In genomic region chr20:63740070-63740500, GRCh38 we compare ENCODE assay signal across 8 cellular contexts. TPM values are rescaled to one million over a fixed set of nuclear protein-coding genes. Genes with fewer than 3 reads are reported as not detected.
DNase-seq lines count a peak whose midpoint lies in the region; TF ChIP-seq lines count a peak whose summit lies in the region.

No MANE protein-coding gene starts in this region.

- WGBS in esophagus, 2 donors: 1% methylated on average over 43 to 65 of the region's 65 CpGs

- TF ChIP-seq EP300 in Ishikawa (IDR thresholded peaks at IDR 0.05; ENCODE audit: borderline replicate concordance): no peak

- no peaks in the 10 kb centered on the region for H3K9me3 Mint-ChIP-seq in activated CD4-positive, alpha-beta memory T cell treated with anti-CD3 and anti-CD28 coated beads for 36 hours

- H3K9me3 ChIP-seq in esophagus (ENCODE audit: control insufficient read depth in 2 of 2, insufficient read depth in 1 of 2, low read depth in 1 of 2, low read length in 1 of 2): no peaks in the 10 kb centered on the region
- H3K9me3 ChIP-seq in mucosa of rectum (ENCODE audit: control insufficient read depth in 2 of 2, low read length in 2 of 2): no peaks in the 10 kb centered on the region
- no peaks in the 10 kb centered on the region for H3K9me3 ChIP-seq in vagina

- peaks cover 5% of the 10 kb centered on the region for H3K36me3 Mint-ChIP-seq in activated CD4-positive, alpha-beta memory T cell treated with anti-CD3 and anti-CD28 coated beads for 36 hours

- CTCF ChIA-PET in activated CD4-positive, alpha-beta memory T cell treated with anti-CD3 and anti-CD28 coated beads for 36 hours (lab: Charles Lee): interaction anchor here (0.9 to 1.5 kb wide), 3 partner anchors 10 to 33 kb away, joined by 4 to 14 read pairs (median 4); partner anchors contain the start of genes ARFRP1 and ZGPAT

- H3K4me3 Mint-ChIP-seq in activated CD4-positive, alpha-beta memory T cell treated with anti-CD3 and anti-CD28 coated beads for 36 hours: peak overlapping the region; percentile 64

- H3K9ac ChIP-seq in mucosa of rectum (ENCODE audit: low read depth in 1 of 2, low read length in 2 of 2): peak overlapping the region; percentile 56 to 78

- TF ChIP-seq POLR2A in vagina (IDR thresholded peaks at IDR 0.05): no peak

- no peak for TF ChIP-seq RAD21 in Ishikawa (IDR thresholded peaks at IDR 0.05; ENCODE audit: low read depth)

- H3K4me1 ChIP-seq in esophagus (ENCODE audit: control insufficient read depth in 2 of 2, insufficient read depth in 2 of 2, low read length in 1 of 2) (peaks cover 6 to 26% of the 10 kb centered on the region in 2 donors), mucosa of rectum (ENCODE audit: control insufficient read depth in 2 of 2, insufficient read depth in 2 of 2, low read length in 2 of 2) (peaks cover 37 to 39% of the 10 kb centered on the region in 2 donors), vagina (peaks cover 50% of the 10 kb centered on the region)

- H3K27ac ChIP-seq in esophagus (ENCODE audit: low read depth in 2 of 2, low read length in 1 of 2) (peak overlapping the region; percentile 93 to 96), mucosa of rectum (ENCODE audit: low read depth in 2 of 2, low read length in 2 of 2) (peak overlapping the region; percentile 89 to 92), vagina (peak overlapping the region; percentile 84)

- H3K4me3 ChIP-seq in esophagus (ENCODE audit: low read depth in 1 of 2, low read length in 2 of 2) (peak overlapping the region; percentile 63 to 74), mucosa of rectum (ENCODE audit: low read length in 2 of 2) (peak overlapping the region; percentile 69 to 75), vagina (peak overlapping the region; percentile 54 to 85)

- no peak for TF ChIP-seq CTCF in vagina (IDR thresholded peaks at IDR 0.05)

- DNase-seq in NOMO-1 (lab: John Stamatoyannopoulos, UW; ENCODE audit: unreplicated experiment in 2 of 2) (peak; percentile 13 to 23), NOMO-1 treated with dmso at 0.1 percent for 144 hours (lab: John Stamatoyannopoulos, UW; ENCODE audit: unreplicated experiment) (no peak), vagina (ENCODE audit: extremely low spot score in 2 of 2) (no peak), superior temporal gyrus (ENCODE audit: extremely low spot score) (no peak)
- peak; percentile 59 for DNase-seq in activated CD4-positive, alpha-beta memory T cell treated with anti-CD3 and anti-CD28 coated beads for 36 hours

- H3K27ac Mint-ChIP-seq in activated CD4-positive, alpha-beta memory T cell treated with anti-CD3 and anti-CD28 coated beads for 36 hours: no peak overlapping the region

- H3K36me3 ChIP-seq in esophagus (ENCODE audit: control insufficient read depth in 2 of 2, insufficient read depth in 2 of 2, low read length in 1 of 2) (peaks cover 0 to 19% of the 10 kb centered on the region in 2 donors), mucosa of rectum (ENCODE audit: control insufficient read depth in 2 of 2, insufficient read depth in 2 of 2, low read length in 2 of 2) (peaks cover 0 to 7% of the 10 kb centered on the region in 2 donors), vagina (peaks cover 0 to 28% of the 10 kb centered on the region in 2 donors)

- intact Hi-C loops in activated CD4-positive, alpha-beta memory T cell treated with anti-CD3 and anti-CD28 coated beads for 36 hours (cut with micrococcal nuclease): loop anchor here (1.0 kb wide), 1 partner anchor 33 kb away; the partner anchor contains the start of gene ARFRP1
- intact Hi-C loops in vagina (cut with DNase I): no loop called here

- H3K27me3 ChIP-seq in esophagus (ENCODE audit: control insufficient read depth in 1 of 2, insufficient read depth in 2 of 2, low read length in 2 of 2) (no peaks in the 10 kb centered on the region), mucosa of rectum (ENCODE audit: control insufficient read depth in 2 of 2, insufficient read depth in 2 of 2, low read length in 2 of 2) (no peaks in the 10 kb centered on the region), vagina (no peaks in the 10 kb centered on the region)

- H3K4me1 Mint-ChIP-seq in activated CD4-positive, alpha-beta memory T cell treated with anti-CD3 and anti-CD28 coated beads for 36 hours (ENCODE audit: low read depth): peaks cover 19% of the 10 kb centered on the region

- POLR2A ChIA-PET in activated CD4-positive, alpha-beta memory T cell treated with anti-CD3 and anti-CD28 coated beads for 36 hours (lab: Charles Lee): interaction anchor here (0.9 to 2.4 kb wide), 3 partner anchors 11 to 42 kb away, joined by 5 to 10 read pairs (median 5); no protein-coding TSS in a partner anchor

- no peaks in the 10 kb centered on the region for H3K27me3 Mint-ChIP-seq in activated CD4-positive, alpha-beta memory T cell treated with anti-CD3 and anti-CD28 coated beads for 36 hours

TF ChIP-seq in Ishikawa, 13 proteins besides CTCF, POLR2A, EP300 and RAD21:
- TF ChIP-seq USF1 (IDR thresholded peaks at IDR 0.05) (no peak), YY1 (IDR thresholded peaks at IDR 0.05; ENCODE audit: low read depth) (no peak), CREB1 (IDR thresholded peaks at IDR 0.05; ENCODE audit: low read depth) (no peak), FOXM1 (IDR thresholded peaks at IDR 0.05; ENCODE audit: borderline replicate concordance, low read depth) (no peak), EGR1 (IDR thresholded peaks at IDR 0.05) (0 out of 2 replicates have a peak, but pooled peaks have one; percentile 33), CEBPB (IDR thresholded peaks at IDR 0.05) (no peak), TCF12 (IDR thresholded peaks at IDR 0.05; ENCODE audit: low read depth) (no peak), NFIC (IDR thresholded peaks at IDR 0.05) (no peak)
- TF ChIP-seq, protein P1, sequence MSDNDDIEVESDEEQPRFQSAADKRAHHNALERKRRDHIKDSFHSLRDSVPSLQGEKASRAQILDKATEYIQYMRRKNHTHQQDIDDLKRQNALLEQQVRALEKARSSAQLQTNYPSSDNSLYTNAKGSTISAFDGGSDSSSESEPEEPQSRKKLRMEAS (IDR thresholded peaks at IDR 0.05): no peak

RNA-seq across cellular contexts. Expression of gene SLC2A4RG, which starts 0.5 kb away (rescaled TPM):
- total RNA-seq in activated CD4-positive, alpha-beta memory T cell treated with anti-CD3 and anti-CD28 coated beads for 36 hours: 10 to 100 TPM; 58.9 to 59.0 TPM
- 10 to 100 TPM; 43.8 to 77.5 TPM for polyA plus RNA-seq in esophagus
- total RNA-seq in vagina: 33.1 TPM

RNA-seq across cellular contexts. Expression of gene LIME1, which starts 3.6 kb away (rescaled TPM):
- total RNA-seq in activated CD4-positive, alpha-beta memory T cell treated with anti-CD3 and anti-CD28 coated beads for 36 hours: 10 to 100 TPM; 14.7 to 17.6 TPM
- polyA plus RNA-seq in esophagus: 10 to 100 TPM; 12.6 to 24.5 TPM
- 32.4 TPM for total RNA-seq in vagina

RNA-seq across cellular contexts. Expression of gene ZGPAT, which starts 32.2 kb away (rescaled TPM):
- 10 to 100 TPM; 28.7 to 29.9 TPM for total RNA-seq in activated CD4-positive, alpha-beta memory T cell treated with anti-CD3 and anti-CD28 coated beads for 36 hours
- polyA plus RNA-seq in esophagus: 10 to 100 TPM; 24.4 to 38.9 TPM
- total RNA-seq in vagina: 30.4 TPM

RNA-seq across cellular contexts. Expression of gene ARFRP1, which starts 32.3 kb away (rescaled TPM):
- 10 to 100 TPM; 54.6 to 58.4 TPM for total RNA-seq in activated CD4-positive, alpha-beta memory T cell treated with anti-CD3 and anti-CD28 coated beads for 36 hours
- 10 to 100 TPM; 33.9 to 35.4 TPM for polyA plus RNA-seq in esophagus
- total RNA-seq in vagina: 30.9 TPM

RNA-seq across cellular contexts. Expression of gene TNFRSF6B, which starts 43.6 kb away (rescaled TPM):
- not detected for total RNA-seq in activated CD4-positive, alpha-beta memory T cell treated with anti-CD3 and anti-CD28 coated beads for 36 hours
- 10 to 100 TPM in 1 of 2 donors, 1 to 10 TPM in 1; 2.6 to 15.2 TPM for polyA plus RNA-seq in esophagus
- total RNA-seq in vagina: 16.7 TPM

Comparison
In these comparisons a context has a peak if more than half of its experiments do, and no peak if none do; other contexts are left out.
1. DNase-seq: peak in NOMO-1 (2 of 2) and activated CD4-positive, alpha-beta memory T cell treated with anti-CD3 and anti-CD28 coated beads for 36 hours (single experiment); none in NOMO-1 treated with dmso at 0.1 percent for 144 hours (single experiment), vagina (0 of 2) and superior temporal gyrus (single experiment).
2. Peak in every context shown above with its lines, with median percentiles within 50 percentile points of each other: H3K27ac ChIP-seq and H3K4me3 ChIP-seq.